Comparison of ENCODE assay signal across 12 cellular contexts in genomic region chr9:110028281-110029075, GRCh38.
DNase-seq lines count a peak whose midpoint lies in the region; ATAC-seq, FAIRE-seq and TF ChIP-seq lines count a peak whose summit lies in the region.
"Had no signal": no experiment of that assay in that cellular context is flagged by ENCODE, and none has a peak within 500 bp of the region (broad histone marks: within the 10 kb centered on the region; RNA-seq: fewer than 3 reads in every experiment).

No MANE protein-coding gene starts in this region.

- no peak overlapping the region for H3K9ac ChIP-seq in GM23248

- peaks cover 48% of the 10 kb centered on the region for H3F3A ChIP-seq in GM23248 (ENCODE audit: insufficient read depth)

- H4K20me1 ChIP-seq in GM23248 (ENCODE audit: insufficient read depth) (no peaks in the 10 kb centered on the region), osteoblast (ENCODE audit: insufficient read depth, low read length) (no peaks in the 10 kb centered on the region)

- in situ Hi-C loops in GM23248 (cut with MboI), result no loop called here

- H3K79me2 ChIP-seq in GM23248 (ENCODE audit: insufficient read depth), result no peaks in the 10 kb centered on the region
- H3K79me2 ChIP-seq in osteoblast (ENCODE audit: insufficient read depth, low read length), result no peaks in the 10 kb centered on the region

- H2AFZ ChIP-seq in GM23248 (no peak overlapping the region), osteoblast (ENCODE audit: low read length) (no peak overlapping the region)

- H3K4me2 ChIP-seq in GM23248 (ENCODE audit: unreplicated experiment), result peak overlapping the region; percentile 62
- H3K4me2 ChIP-seq in osteoblast (ENCODE audit: insufficient read depth, low read length), result peak overlapping the region; percentile 15

- no peak for TF ChIP-seq POLR2A in adrenal gland (IDR thresholded peaks at IDR 0.05)

- ATAC-seq in heart right ventricle (peak in 1 of 8 donors; percentile 38), left lobe of liver (no peak)

- 87% methylated on average over 8 of the region's 8 CpGs for WGBS in GM23248 (ENCODE audit: low coverage in 1 of 2, low lambda C conversion rate in 2 of 2, missing lambda C conversion rate in 2 of 2), 2 experiments
- WGBS in adrenal gland, 4 donors, result 64 to 74% (median 70%) methylated on average over 8 of the region's 8 CpGs
- 60 to 70% methylated on average over 8 of the region's 8 CpGs for WGBS in heart right ventricle, 2 donors

- H3K27ac ChIP-seq in GM23248 (peak overlapping the region; percentile 66), adrenal gland (peak overlapping the region in 4 of 5 donors; percentile 1 to 73 (median 49)), heart right ventricle (peak overlapping the region in 9 of 10 donors; percentile 0 to 79 (median 60)), osteoblast (ENCODE audit: low read depth, low read length) (peak overlapping the region; percentile 76)

- H3K27me3 ChIP-seq in GM23248 (replicated peaks; ENCODE audit: insufficient read depth) (no peaks in the 10 kb centered on the region), adrenal gland (no peaks in the 10 kb centered on the region), heart right ventricle (no peaks in the 10 kb centered on the region), osteoblast (ENCODE audit: insufficient read depth, low read length) (no peaks in the 10 kb centered on the region)

- intact Hi-C loops in adrenal gland (cut with DNase I) (no loop called here), heart right ventricle (cut with DNase I) (no loop called here)

- H3K4me1 ChIP-seq in GM23248 (ENCODE audit: insufficient read depth) (peaks cover 51% of the 10 kb centered on the region), adrenal gland (replicated peaks in 1 of 2) (peaks cover 13 to 38% of the 10 kb centered on the region in 2 donors), heart right ventricle (peaks cover 10 to 50% (median 43%) of the 10 kb centered on the region in 9 donors), osteoblast (ENCODE audit: insufficient read depth, low read length) (peaks cover 63% of the 10 kb centered on the region)

- H3K9me2 ChIP-seq in GM23248 (ENCODE audit: insufficient read depth), result no peaks in the 10 kb centered on the region

- H3K4me3 ChIP-seq in GM23248 (no peak overlapping the region), adrenal gland (no peak overlapping the region), heart right ventricle (no peak overlapping the region), osteoblast (ENCODE audit: insufficient read depth, low read length) (no peak overlapping the region)
- H3K4me3 ChIP-seq: skin epidermis had no signal

- no peaks in the 10 kb centered on the region for H3K36me3 ChIP-seq in GM23248 (ENCODE audit: low read depth)
- no peaks in the 10 kb centered on the region for H3K36me3 ChIP-seq in adrenal gland (replicated peaks in 1 of 2)
- no peaks in the 10 kb centered on the region for H3K36me3 ChIP-seq in heart right ventricle
- no peaks in the 10 kb centered on the region for H3K36me3 ChIP-seq in osteoblast (ENCODE audit: insufficient read depth, low read length)

- DNase-seq in GM23248 (no peak), adrenal gland (no peak), heart right ventricle (no peak), osteoblast (ENCODE audit: insufficient read length, low spot score, missing footprints) (peak; percentile 48), GM19239 (ENCODE audit: insufficient read length, low spot score) (no peak), NCI-H446 (lab: John Stamatoyannopoulos, UW) (no peak), NCI-H1694 treated with DMSO at 0.1 percent for 48 hours (lab: John Stamatoyannopoulos, UW) (no peak), left lobe of liver (ENCODE audit: low spot score) (no peak)
- DNase-seq: left cardiac atrium, NCI-H1417 treated with DMSO at 0.1 percent for 48 hours had no signal

- TF ChIP-seq CTCF in adrenal gland (IDR thresholded peaks at IDR 0.05) (no peak), heart right ventricle (IDR thresholded peaks at IDR 0.05) (no peak), osteoblast (IDR thresholded peaks at IDR 0.05; ENCODE audit: extremely low read depth, low read depth, low read length) (no peak)

- no peak for FAIRE-seq in GM19239 (lab: Jason Lieb, UNC)

- H3K9me3 ChIP-seq in GM23248 (ENCODE audit: low read depth) (no peaks in the 10 kb centered on the region), adrenal gland (replicated peaks in 1 of 3) (no peaks in the 10 kb centered on the region), heart right ventricle (no peaks in the 10 kb centered on the region), osteoblast (ENCODE audit: low read depth, low read length) (no peaks in the 10 kb centered on the region)
- H3K9me3 ChIP-seq: Caco-2 had no signal
